ENCODE assay signal across 26 cellular contexts in the genomic region with DNA sequence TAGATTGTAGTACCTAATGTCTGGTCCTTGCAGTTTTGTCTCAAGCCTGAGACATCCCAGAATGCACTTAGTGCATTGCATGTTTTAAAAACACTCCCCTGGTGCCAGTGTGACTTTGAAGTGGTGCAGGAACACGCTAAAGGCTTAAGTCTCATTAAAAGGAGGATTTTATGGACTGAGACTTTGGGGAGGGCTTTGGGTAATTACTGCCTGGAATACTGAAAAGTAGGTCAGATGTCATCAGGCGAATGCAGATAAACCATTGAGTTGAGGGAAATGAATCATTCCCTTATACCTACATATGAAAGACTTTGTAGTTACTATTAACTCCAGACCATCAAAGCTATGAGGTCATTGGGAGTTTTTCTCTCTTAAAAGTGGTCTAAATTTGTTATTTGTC. TPM values are rescaled to one million over a fixed set of nuclear protein-coding genes. Genes with fewer than 3 reads are reported as not detected.
DNase-seq lines count a peak whose midpoint lies in the region; ATAC-seq, FAIRE-seq and TF ChIP-seq lines count a peak whose summit lies in the region.
"Had no signal": no experiment of that assay in that cellular context is flagged by ENCODE, and none has a peak within 500 bp of the region (broad histone marks: within the 10 kb centered on the region; RNA-seq: fewer than 3 reads in every experiment).

No MANE protein-coding gene starts in this region.

- H3K4me1 ChIP-seq in HUES48 (ENCODE audit: control insufficient read depth, insufficient read depth, low read length) = peaks cover 36% of the 10 kb centered on the region
- peaks cover 18% of the 10 kb centered on the region for H3K4me1 ChIP-seq in mesodermal cell (ENCODE audit: control insufficient read depth, insufficient read depth, low read length, poor library complexity, severe bottlenecking)

- H3K27ac ChIP-seq in HUES48 (ENCODE audit: low read depth, low read length) = peak overlapping the region; percentile 24
- peak overlapping the region; percentile 12 to 20 for H3K27ac ChIP-seq in coronary artery
- H3K27ac ChIP-seq in mesodermal cell (ENCODE audit: low read depth, low read length, severe bottlenecking) = peak overlapping the region; percentile 45
- H3K27ac ChIP-seq: A549, RWPE1, SK-N-MC, upper lobe of left lung had no signal

- FAIRE-seq in D721Med (lab: Jason Lieb, UNC) (peak; percentile 84), GM19239 (lab: Jason Lieb, UNC) (no peak)
- FAIRE-seq: A549 had no signal

- H3K27me3 ChIP-seq in HUES48 (ENCODE audit: control insufficient read depth, insufficient read depth, low read length) = no peaks in the 10 kb centered on the region
- H3K27me3 ChIP-seq: MG63, upper lobe of left lung had no signal

- TF ChIP-seq CTCF in D721Med (IDR thresholded peaks at IDR 0.05; ENCODE audit: insufficient read depth, missing control alignments) (no peak), coronary artery (IDR thresholded peaks at IDR 0.05) (no peak)

- H3K9ac ChIP-seq in HUES48 (ENCODE audit: low read depth, low read length) = peak overlapping the region; percentile 9; the same call in 1 of the 2 replicates

- H3K36me3 ChIP-seq in HUES48 (ENCODE audit: control insufficient read depth, insufficient read depth, low read length) (no peaks in the 10 kb centered on the region), mesodermal cell (ENCODE audit: control insufficient read depth, insufficient read depth, low read length) (no peaks in the 10 kb centered on the region)
- H3K36me3 ChIP-seq: MG63, upper lobe of left lung had no signal

- H3K9me3 ChIP-seq in HUES48 (ENCODE audit: control insufficient read depth, insufficient read depth, low read length) (no peaks in the 10 kb centered on the region), mesodermal cell (ENCODE audit: control insufficient read depth, low read length) (no peaks in the 10 kb centered on the region)
- H3K9me3 ChIP-seq: A549, MG63, upper lobe of left lung had no signal

- ATAC-seq in GM18519 (IDR thresholded peaks at IDR 0.05; ENCODE audit: low FRiP score, unreplicated experiment) = no peak
- ATAC-seq: A549; activated CD8-positive, alpha-beta memory T cell treated with anti-CD3 and anti-CD28 coated beads, Interleukin-2, amount 10 ng/mL, durations not matched to agents 7 days and 5 days; left lobe of liver had no signal

- 38 to 67% methylated on average over 1 of the region's 2 CpGs for WGBS in mesodermal cell (ENCODE audit: insufficient coverage in 2 of 2), 2 experiments

- no peak for DNase-seq in D721Med (ENCODE audit: insufficient read length, low spot score)
- no peak for DNase-seq in coronary artery (ENCODE audit: low spot score)
- DNase-seq in occipital lobe (lab: John Stamatoyannopoulos, UW) = no peak
- no peak for DNase-seq in GM19239 (ENCODE audit: insufficient read length, low spot score)
- no peak for DNase-seq in D341Med (ENCODE audit: low spot score)
- DNase-seq: activated CD4-positive, alpha-beta T cell treated with anti-CD3 and anti-CD28 coated beads, Interleukin-2, amount 10 ng/mL, durations not matched to agents 7 days and 5 days; activated CD8-positive, alpha-beta memory T cell treated with anti-CD3 and anti-CD28 coated beads, Interleukin-2, amount 10 ng/mL, durations not matched to agents 7 days and 5 days; activated naive CD4-positive, alpha-beta T cell treated with anti-CD3 and anti-CD28 coated beads, Interleukin-2, amount 10 ng/mL, durations not matched to agents 7 days and 5 days; central memory CD4-positive, alpha-beta T cell; DMS79; dorsolateral prefrontal cortex; MG63; midbrain; NCI-H2029 treated with DMSO at 0.1 percent for 48 hours; NCI-H345; NCI-H748 treated with DMSO at 0.1 percent for 48 hours; upper lobe of left lung had no signal

- H3K4me3 ChIP-seq in HUES48 (ENCODE audit: low read depth, low read length) = no peak overlapping the region
- H3K4me3 ChIP-seq in coronary artery = no peak overlapping the region
- no peak overlapping the region for H3K4me3 ChIP-seq in mesodermal cell (ENCODE audit: extremely low read depth, insufficient read depth, low read length, poor library complexity, severe bottlenecking)
- H3K4me3 ChIP-seq: A549, dorsolateral prefrontal cortex, MG63, SK-N-MC, upper lobe of left lung had no signal

RNA-seq across cellular contexts. Expression of a gene that starts 3.0 kb away (rescaled TPM):
- 20.0 TPM for polyA plus RNA-seq in mesodermal cell (2013, experiment 1 of 2)
- polyA plus RNA-seq in mesodermal cell (2013, experiment 2 of 2) = 21.2 TPM
- 63.9 TPM for total RNA-seq in occipital lobe

RNA-seq across cellular contexts. Expression of a gene that starts 25.9 kb away (rescaled TPM):
- 23.0 TPM for polyA plus RNA-seq in mesodermal cell (2013, experiment 1 of 2)
- 29.3 TPM for polyA plus RNA-seq in mesodermal cell (2013, experiment 2 of 2)
- total RNA-seq in occipital lobe = 28.7 TPM

RNA-seq across cellular contexts. Expression of a gene that starts 59.9 kb away (rescaled TPM):
- not detected for polyA plus RNA-seq in mesodermal cell (2013, experiment 1 of 2)
- polyA plus RNA-seq in mesodermal cell (2013, experiment 2 of 2) = 0.20 TPM
- total RNA-seq in occipital lobe = not detected
- total RNA-seq: activated CD8-positive, alpha-beta memory T cell treated with anti-CD3 and anti-CD28 coated beads, Interleukin-2, amount 10 ng/mL, durations not matched to agents 7 days and 5 days; posterior vena cava had no signal
- polyA plus RNA-seq: neural cell had no signal
